ENCODE assay signal across 8 cellular contexts in the genomic region with DNA sequence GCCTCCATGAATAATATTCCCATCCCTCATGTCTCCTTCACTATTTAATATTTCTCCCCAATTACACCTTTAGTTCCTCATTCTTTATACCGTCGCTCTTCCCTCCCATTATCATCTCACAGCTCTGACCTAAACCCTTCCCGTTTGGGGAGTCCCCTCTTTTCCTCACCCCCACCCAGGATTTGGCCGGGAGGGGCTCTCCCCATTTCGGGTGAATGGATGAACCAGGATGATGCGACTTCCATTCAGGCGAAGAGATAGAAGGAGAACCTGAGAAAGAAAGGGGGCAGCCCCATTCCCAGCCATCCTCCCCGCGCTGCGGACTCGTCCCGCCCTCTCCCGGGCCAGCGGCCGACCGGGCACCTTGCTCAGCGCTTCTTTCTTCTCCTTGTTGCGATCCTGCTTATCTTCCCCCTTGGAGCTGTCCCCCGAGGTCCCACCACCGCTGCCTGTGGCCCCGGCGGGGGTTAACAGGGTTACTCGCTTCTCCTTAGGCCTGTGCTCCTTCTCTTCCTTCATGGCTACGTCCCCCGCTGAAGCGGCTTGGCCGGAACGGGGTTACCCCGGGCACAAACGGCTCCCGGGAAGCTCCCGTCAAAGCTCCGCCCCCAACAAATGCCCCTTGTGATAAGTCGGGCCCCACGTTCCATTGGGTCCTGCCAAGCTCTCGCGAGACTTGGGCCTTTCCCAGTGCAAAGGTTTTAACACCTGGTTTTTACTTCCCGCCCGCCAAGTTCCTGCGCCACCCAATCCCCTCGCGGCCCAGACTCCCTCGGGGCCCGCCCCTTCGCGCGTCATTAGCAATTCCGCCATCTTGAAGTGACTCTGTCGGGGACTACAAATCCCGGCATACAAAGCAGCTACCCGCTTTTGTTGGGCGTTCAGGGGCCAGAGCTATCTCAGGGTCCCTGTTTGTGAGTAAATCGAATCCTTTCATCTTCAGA. TPM values are rescaled to one million over a fixed set of nuclear protein-coding genes. Genes with fewer than 3 reads are reported as not detected.
A peak's percentile ranks its signal among the peaks of the same experiment; 100 is the strongest.
DNase-seq lines count a peak whose midpoint lies in the region; ATAC-seq, FAIRE-seq and TF ChIP-seq lines count a peak whose summit lies in the region.

A gene with protein sequence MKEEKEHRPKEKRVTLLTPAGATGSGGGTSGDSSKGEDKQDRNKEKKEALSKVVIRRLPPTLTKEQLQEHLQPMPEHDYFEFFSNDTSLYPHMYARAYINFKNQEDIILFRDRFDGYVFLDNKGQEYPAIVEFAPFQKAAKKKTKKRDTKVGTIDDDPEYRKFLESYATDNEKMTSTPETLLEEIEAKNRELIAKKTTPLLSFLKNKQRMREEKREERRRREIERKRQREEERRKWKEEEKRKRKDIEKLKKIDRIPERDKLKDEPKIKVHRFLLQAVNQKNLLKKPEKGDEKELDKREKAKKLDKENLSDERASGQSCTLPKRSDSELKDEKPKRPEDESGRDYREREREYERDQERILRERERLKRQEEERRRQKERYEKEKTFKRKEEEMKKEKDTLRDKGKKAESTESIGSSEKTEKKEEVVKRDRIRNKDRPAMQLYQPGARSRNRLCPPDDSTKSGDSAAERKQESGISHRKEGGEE (minus strand): TSS at position 554 of the 944 bp plus-strand sequence. CDS start 35 bp downstream, at position 519.

- H3K27me3 ChIP-seq in adrenal gland (no peaks in the 10 kb centered on the region), heart left ventricle (peaks cover 0 to 7% (median 0%) of the 10 kb centered on the region in 9 donors), upper lobe of left lung (no peaks in the 10 kb centered on the region)

- H3K4me3 ChIP-seq in adrenal gland (peak within 1 kb of the TSS in 3 of 4 donors; percentile 32 to 77 (median 33)), heart left ventricle (peak within 1 kb of the TSS; percentile 15 to 93 (median 74)), upper lobe of left lung (peak within 1 kb of the TSS; percentile 56 to 74 (median 68))

- intact Hi-C loops in adrenal gland (cut with DNase I) = no loop called here
- intact Hi-C loops in heart left ventricle (cut with DNase I) = loop anchor here in 4 of 10 donors (1.0 to 10.0 kb wide), 3 partner anchors 19 to 60 kb away; partner anchors contain the start of genes RPL39 (in 4 of the 4), NDUFA1 (in 1 of the 4) and RNF113A (in 1 of the 4)

- ATAC-seq in HG02840 (IDR thresholded peaks at IDR 0.05; ENCODE audit: low FRiP score, unreplicated experiment) (peak; percentile 96), heart left ventricle (peak; percentile 98 to 99 (median 99)), upper lobe of left lung (ENCODE audit: low FRiP score in 2 of 2) (peak; percentile 96 to 98)

- H3K4me1 ChIP-seq in adrenal gland (replicated peaks in 1 of 2) = no peaks in the 10 kb centered on the region
- peaks cover 0 to 6% (median 0%) of the 10 kb centered on the region in 12 donors for H3K4me1 ChIP-seq in heart left ventricle
- peaks cover 0 to 10% (median 4%) of the 10 kb centered on the region in 4 donors for H3K4me1 ChIP-seq in upper lobe of left lung

- H3K27ac ChIP-seq in adrenal gland (peak within 1 kb of the TSS; percentile 68 to 96 (median 76)), heart left ventricle (peak within 1 kb of the TSS; percentile 68 to 93 (median 86)), upper lobe of left lung (peak within 1 kb of the TSS; percentile 85 to 92 (median 88))

- 0 out of 2 replicates have a peak, but pooled peaks have one; percentile 62 for TF ChIP-seq POLR2A in GM12891 (IDR thresholded peaks at IDR 0.05; ENCODE audit: low read depth, low read length)
- peak; percentile 22 to 76 for TF ChIP-seq POLR2A in adrenal gland (IDR thresholded peaks at IDR 0.05)
- peak in 1 of 2 donors; percentile 55 for TF ChIP-seq POLR2A in heart left ventricle (IDR thresholded peaks at IDR 0.05)
- peak in 3 of 4 donors; percentile 27 to 77 (median 48) for TF ChIP-seq POLR2A in upper lobe of left lung (IDR thresholded peaks at IDR 0.05)

- TF ChIP-seq CTCF in adrenal gland (IDR thresholded peaks at IDR 0.05) (no peak), heart left ventricle (IDR thresholded peaks at IDR 0.05) (peak in 1 of 12 donors; percentile 6), upper lobe of left lung (IDR thresholded peaks at IDR 0.05) (no peak)

- TF ChIP-seq EP300 in upper lobe of left lung (IDR thresholded peaks at IDR 0.05) = no peak

- H3K9me3 ChIP-seq in adrenal gland (replicated peaks in 1 of 3) (no peaks in the 10 kb centered on the region), heart left ventricle (no peaks in the 10 kb centered on the region), upper lobe of left lung (no peaks in the 10 kb centered on the region)

- WGBS in adrenal gland, 4 donors = 0 to 41% (median 11%) methylated on average over 15 to 53 of the region's 53 CpGs
- 0 to 34% (median 16%) methylated on average over 53 of the region's 53 CpGs for WGBS in heart left ventricle, 4 donors
- WGBS in upper lobe of left lung, 2 donors = 0 to 35% methylated on average over 9 to 50 of the region's 53 CpGs

- DNase-seq in GM12891 (ENCODE audit: insufficient read length, low spot score) (peak; percentile 70), NCI-H1436 treated with DMSO at 0.1 percent for 48 hours (lab: John Stamatoyannopoulos, UW) (peak; percentile 98), T-helper 1 cell (peak; percentile 90 to 97 (median 91)), adrenal gland (peak; percentile 94 to 99 (median 98)), heart left ventricle (peak; percentile 94 to 97 (median 96)), pons (ENCODE audit: low spot score) (peak; percentile 96), upper lobe of left lung (peak; percentile 94 to 97)

- H3K36me3 ChIP-seq in adrenal gland (replicated peaks in 1 of 2) = no peaks in the 10 kb centered on the region
- H3K36me3 ChIP-seq in heart left ventricle = peaks cover 0 to 35% (median 4%) of the 10 kb centered on the region in 9 donors
- H3K36me3 ChIP-seq in upper lobe of left lung = peaks cover 0 to 11% (median 2%) of the 10 kb centered on the region in 4 donors

- FAIRE-seq in GM12891 (lab: Jason Lieb, UNC) = peak; percentile 96

TF ChIP-seq in GM12891, 5 proteins besides CTCF, POLR2A, EP300 and RAD21:
- TF ChIP-seq POLR2AphosphoS5 (IDR thresholded peaks at IDR 0.05; ENCODE audit: low read depth, low read length) = peak; percentile 59; the same call in 1 of the 2 replicates
- no peak for TF ChIP-seq POU2F2 (IDR thresholded peaks at IDR 0.05; ENCODE audit: low read depth, low read length)

RNA-seq across cellular contexts. Expression of the gene that starts here (rescaled TPM):
- 19.3 TPM for polyA plus RNA-seq in GM12891 (2012; ENCODE audit: low read depth, missing spikeins)
- total RNA-seq in adrenal gland = 1 to 10 TPM in 7 of 8 donors, under 1 TPM in 1; 0.95 to 6.2 (median 3.7) TPM
- polyA plus RNA-seq in adrenal gland = 10 to 100 TPM; 11.0 to 27.1 (median 14.0) TPM
- 1 to 10 TPM in 8 of 9 donors, under 1 TPM in 1; 0.71 to 4.3 (median 2.8) TPM for total RNA-seq in heart left ventricle
- polyA plus RNA-seq in heart left ventricle = 1 to 10 TPM; 7.5 to 7.9 TPM
- total RNA-seq in upper lobe of left lung = 10 to 100 TPM in 2 of 6 donors, 1 to 10 TPM in 4; 3.5 to 14.7 (median 7.4) TPM

Comparison
In these comparisons a context has a peak if more than half of its experiments do, and no peak if none do; other contexts are left out.
1. Peak in every context shown above with its lines: DNase-seq, ATAC-seq, H3K4me3 ChIP-seq and H3K27ac ChIP-seq.